Comparison of ENCODE assay signal across 20 cellular contexts in genomic region chrX:13334491-13334890, GRCh38. TPM values are rescaled to one million over a fixed set of nuclear protein-coding genes. Genes with fewer than 3 reads are reported as not detected.
"Had no signal": no experiment of that assay in that cellular context is flagged by ENCODE, and none has a peak within 500 bp of the region (broad histone marks: within the 10 kb centered on the region; RNA-seq: fewer than 3 reads in every experiment).

No MANE protein-coding gene starts in this region.

- H3K4me3 Mint-ChIP-seq: activated CD8-positive, alpha-beta T cell treated with anti-CD3 and anti-CD28 coated beads for 36 hours; activated naive CD8-positive, alpha-beta T cell treated with anti-CD3 and anti-CD28 coated beads, Interleukin-2, amount 50 U/mL, for 24 hours; activated T-helper 1 cell treated with anti-CD3 and anti-CD28 coated beads, Interleukin-12 subunit alpha, Interleukin-12 subunit beta, Interleukin-2, Interleukin-4 antibody, amounts not matched to agents 30 ng/mL and 10 ng/mL and 1 ng/mL, durations not matched to agents 14 hours and 24 hours and 36 hours; dendritic cell treated with granulocyte-macrophage colony-stimulating factor and Interleukin-4, amounts not matched to agents 40 ng/mL and 50 ng/mL, for 4 days; naive thymus-derived CD8-positive, alpha-beta T cell; T-cell had no signal

- H3K36me3 Mint-ChIP-seq: T-cell had no signal

- H3K9me3 ChIP-seq: neutrophil, right atrium auricular region, tibial artery had no signal

- H3K27me3 Mint-ChIP-seq: activated CD8-positive, alpha-beta T cell treated with anti-CD3 and anti-CD28 coated beads for 36 hours; activated naive CD8-positive, alpha-beta T cell treated with anti-CD3 and anti-CD28 coated beads, Interleukin-2, amount 50 U/mL, for 24 hours; dendritic cell treated with granulocyte-macrophage colony-stimulating factor and Interleukin-4, amounts not matched to agents 40 ng/mL and 50 ng/mL, for 4 days; naive thymus-derived CD8-positive, alpha-beta T cell had no signal

- H3K4me1 Mint-ChIP-seq: activated naive CD8-positive, alpha-beta T cell treated with anti-CD3 and anti-CD28 coated beads, Interleukin-2, amount 50 U/mL, for 24 hours had no signal

- H3K36me3 ChIP-seq: neutrophil, right atrium auricular region, tibial artery had no signal

- H3K27ac Mint-ChIP-seq: activated CD8-positive, alpha-beta T cell treated with anti-CD3 and anti-CD28 coated beads for 36 hours; activated naive CD8-positive, alpha-beta T cell treated with anti-CD3 and anti-CD28 coated beads, Interleukin-2, amount 50 U/mL, for 24 hours; activated T-helper 1 cell treated with anti-CD3 and anti-CD28 coated beads, Interleukin-12 subunit alpha, Interleukin-12 subunit beta, Interleukin-2, Interleukin-4 antibody, amounts not matched to agents 30 ng/mL and 10 ng/mL and 1 ng/mL, durations not matched to agents 14 hours and 24 hours and 36 hours; dendritic cell treated with granulocyte-macrophage colony-stimulating factor and Interleukin-4, amounts not matched to agents 40 ng/mL and 50 ng/mL, for 4 days; T-cell had no signal

- H3K27me3 ChIP-seq: neutrophil, right atrium auricular region, tibial artery had no signal

- H3K9me3 Mint-ChIP-seq: activated CD8-positive, alpha-beta T cell treated with anti-CD3 and anti-CD28 coated beads for 36 hours; activated naive CD8-positive, alpha-beta T cell treated with anti-CD3 and anti-CD28 coated beads, Interleukin-2, amount 50 U/mL, for 24 hours; activated T-helper 1 cell treated with anti-CD3 and anti-CD28 coated beads, Interleukin-12 subunit alpha, Interleukin-12 subunit beta, Interleukin-2, Interleukin-4 antibody, amounts not matched to agents 30 ng/mL and 10 ng/mL and 1 ng/mL, durations not matched to agents 14 hours and 24 hours and 36 hours; dendritic cell treated with granulocyte-macrophage colony-stimulating factor and Interleukin-4, amounts not matched to agents 40 ng/mL and 50 ng/mL, for 4 days; T-cell had no signal

- H3K4me1 ChIP-seq: right atrium auricular region had no signal

- DNase-seq: activated CD8-positive, alpha-beta T cell treated with anti-CD3 and anti-CD28 coated beads for 36 hours; activated naive CD4-positive, alpha-beta T cell treated with Interleukin-2 at 50 U/mL for 16 hours; activated naive CD8-positive, alpha-beta T cell treated with anti-CD3 and anti-CD28 coated beads, Interleukin-2, amount 50 U/mL, for 24 hours; central memory CD4-positive, alpha-beta T cell; hypothalamus; left cardiac atrium; posterior cingulate gyrus; T-cell; tibial artery had no signal

- ATAC-seq: activated CD8-positive, alpha-beta T cell treated with anti-CD3 and anti-CD28 coated beads for 36 hours; activated naive CD8-positive, alpha-beta T cell treated with anti-CD3 and anti-CD28 coated beads, Interleukin-2, amount 50 U/mL, for 24 hours; left cardiac atrium; T-cell had no signal

- H3K4me3 ChIP-seq: right atrium auricular region, smooth muscle cell, tibial artery had no signal

- H3K4me2 ChIP-seq: smooth muscle cell had no signal

- H3K27ac ChIP-seq: neutrophil, right atrium auricular region, tibial artery, VCaP had no signal

RNA-seq across cellular contexts. Expression of gene ATXN3L, which starts 14.6 kb away (rescaled TPM):
- total RNA-seq: activated CD8-positive, alpha-beta T cell treated with anti-CD3 and anti-CD28 coated beads for 36 hours; activated T-helper 1 cell treated with anti-CD3 and anti-CD28 coated beads, Interleukin-12 subunit alpha, Interleukin-12 subunit beta, Interleukin-2, Interleukin-4 antibody, amounts not matched to agents 30 ng/mL and 10 ng/mL and 1 ng/mL, durations not matched to agents 14 hours and 24 hours and 36 hours; epithelial cell of proximal tubule; glomerular endothelial cell; left cardiac atrium; lung microvascular endothelial cell; mononuclear cell; naive thymus-derived CD8-positive, alpha-beta T cell; right atrium auricular region; smooth muscle cell; T-cell had no signal
- polyA plus RNA-seq: naive thymus-derived CD8-positive, alpha-beta T cell; smooth muscle cell had no signal
